34 cellular contexts compared by ENCODE assay signal in the genomic region with DNA sequence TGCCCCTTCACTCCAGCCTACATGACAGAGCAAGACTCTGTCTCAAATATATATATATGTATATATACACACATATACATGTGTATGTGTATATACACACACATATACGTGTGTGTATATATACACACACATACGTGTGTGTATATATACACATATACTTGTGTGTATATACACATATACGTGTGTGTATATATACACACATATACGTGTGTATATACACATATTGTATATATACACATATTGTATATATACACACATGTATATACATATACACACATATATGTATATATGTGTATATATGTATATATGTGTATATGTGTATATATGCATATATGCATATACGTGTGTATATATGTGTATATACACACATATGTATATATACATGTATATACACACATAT.
"Had no signal": no experiment of that assay in that cellular context is flagged by ENCODE, and none has a peak within 500 bp of the region (broad histone marks: within the 10 kb centered on the region; RNA-seq: fewer than 3 reads in every experiment).

No MANE protein-coding gene starts in this region.

- H3K4me3 ChIP-seq: MG63 had no signal

- H3K36me3 ChIP-seq: MG63 had no signal

- DNase-seq: Karpas-422, Kasumi-1, MG63, MM.1S, MV-4-11, NCI-H1048, NCI-H1092, NCI-H1092 treated with DMSO at 0.1 percent for 48 hours, NCI-H1105, NCI-H1105 treated with DMSO at 0.1 percent for 48 hours, NCI-H1417, NCI-H1417 treated with DMSO at 0.1 percent for 48 hours, NCI-H1436, NCI-H1436 treated with DMSO at 0.1 percent for 48 hours, NCI-H146, NCI-H1694, NCI-H1694 treated with DMSO at 0.1 percent for 48 hours, NCI-H187, NCI-H187 treated with DMSO at 0.1 percent for 48 hours, NCI-H1930, NCI-H2029, NCI-H2029 treated with DMSO at 0.1 percent for 48 hours, NCI-H2081, NCI-H2081 treated with DMSO at 0.1 percent for 48 hours, NCI-H2107, NCI-H2171, NCI-H2171 treated with DMSO at 0.1 percent for 48 hours, NCI-H2227 treated with DMSO at 0.1 percent for 48 hours, NCI-H345, NCI-H446, NCI-H446 treated with DMSO at 0.1 percent for 48 hours, NCI-H510A, NCI-H510A treated with DMSO at 0.1 percent for 48 hours, NCI-H524 had no signal

- H3K9me3 ChIP-seq: MG63 had no signal

- H3K27me3 ChIP-seq: MG63 had no signal
